In genomic region chr16:57884655-57885133, GRCh38 we compare ENCODE assay signal across 2 cellular contexts.
TF ChIP-seq lines count a peak whose summit lies in the region.

No MANE protein-coding gene starts in this region.

TF ChIP-seq in HEK293, 187 proteins besides CTCF, POLR2A, EP300 and RAD21:
- peak; percentile 93 for TF ChIP-seq PRDM10 (tag by site-specific recombination; IDR thresholded peaks at IDR 0.05)
- no peak for TF ChIP-seq TRIM28 (IDR thresholded peaks at IDR 0.05; ENCODE audit: borderline replicate concordance, low read length)
TF ChIP-seq in HEK293: peak in this region for 1.

TF ChIP-seq in H1, 55 proteins besides CTCF, POLR2A, EP300 and RAD21:
- TF ChIP-seq SUZ12 (IDR thresholded peaks at IDR 0.05; ENCODE audit: low read length) (no peak), CTBP2 (IDR thresholded peaks at IDR 0.05; ENCODE audit: borderline replicate concordance, insufficient read depth, insufficient read length, low read length) (no peak), ZNF274 (IDR thresholded peaks at IDR 0.05; ENCODE audit: borderline replicate concordance, extremely low read depth, low read length) (no peak), ASH2L (IDR thresholded peaks at IDR 0.05; ENCODE audit: low read length) (peak; percentile 34), FOSL1 (IDR thresholded peaks at IDR 0.05; ENCODE audit: insufficient read depth, low read depth, low read length) (no peak), CHD1 (IDR thresholded peaks at IDR 0.05; ENCODE audit: low read depth, low read length) (no peak), SAP30 (IDR thresholded peaks at IDR 0.05; ENCODE audit: insufficient read depth, insufficient replicate concordance, low read length) (no peak)
